In the genomic region with DNA sequence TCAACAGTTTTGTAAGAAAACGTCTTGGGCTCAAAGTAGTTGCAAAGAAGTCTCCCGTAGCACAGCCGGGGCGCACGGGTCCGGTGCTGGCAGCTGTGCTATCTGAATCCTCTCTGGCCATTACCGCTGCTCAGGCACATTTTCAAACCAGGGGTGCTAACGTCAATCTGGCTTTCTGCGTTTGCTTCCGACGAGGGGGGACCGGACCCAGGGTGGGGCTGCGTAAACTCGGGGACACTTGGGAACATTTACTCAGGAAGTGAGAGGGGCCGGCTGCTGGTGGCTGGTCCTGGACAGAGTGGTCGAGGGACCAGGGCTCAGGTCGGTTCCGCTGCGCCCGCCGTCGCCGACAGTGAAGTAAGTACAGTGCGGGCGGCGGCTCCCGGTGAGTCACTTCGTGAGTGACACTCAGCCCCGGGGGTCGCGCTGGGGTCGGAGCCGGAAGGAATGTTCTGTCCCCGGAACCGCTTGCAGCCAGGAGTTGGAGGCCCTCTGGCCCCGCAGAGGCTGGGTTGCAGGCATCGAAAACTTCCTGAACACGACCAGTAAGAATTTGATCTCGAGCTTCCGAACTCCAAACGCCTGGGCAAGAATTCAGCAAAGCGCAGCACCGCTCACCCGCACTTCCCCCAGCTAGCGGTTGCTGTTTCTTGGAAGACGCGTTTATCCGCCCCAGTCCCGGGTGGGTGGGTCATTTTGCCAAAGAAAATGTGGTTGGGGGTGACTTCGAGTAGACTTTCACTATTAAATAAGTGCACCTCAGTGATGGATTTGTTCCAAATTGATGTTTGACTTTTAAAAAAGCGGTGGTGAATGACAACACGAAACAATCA, we compare ENCODE assay signal across 8 cellular contexts. TPM values are rescaled to one million over a fixed set of nuclear protein-coding genes. Genes with fewer than 3 reads are reported as not detected.
A peak's percentile ranks its signal among the peaks of the same experiment; 100 is the strongest.
DNase-seq lines count a peak whose midpoint lies in the region; ATAC-seq and TF ChIP-seq lines count a peak whose summit lies in the region.

No MANE protein-coding gene starts in this region.

- WGBS in IMR-90 (ENCODE audit: extremely low coverage in 2 of 2, insufficient read length in 1 of 2), 2 experiments: 16% methylated on average over 21 of the region's 52 CpGs; no CpG with 5 or more reads in 1 of the 2 experiments
- no CpG with 5 or more reads among the region's 52 CpGs for WGBS in trophoblast cell (ENCODE audit: extremely low coverage, insufficient coverage, insufficient read length)

- H3K27ac ChIP-seq in IMR-90 (ENCODE audit: insufficient read depth, low read length) (peak overlapping the region; percentile 5), trophoblast cell (ENCODE audit: low read depth, low read length) (no peak overlapping the region)

- peak overlapping the region; percentile 47; the same call in 1 of the 2 replicates for H2BK20ac ChIP-seq in IMR-90 (ENCODE audit: low read depth, low read length)

- TF ChIP-seq RAD21 in IMR-90 (IDR thresholded peaks at IDR 0.05; ENCODE audit: low read length): no peak

- peaks cover 12% of the 10 kb centered on the region; the same call in 1 of the 2 replicates for H4K20me1 ChIP-seq in IMR-90 (ENCODE audit: insufficient read depth, low read length)

- no peak overlapping the region for H4K12ac ChIP-seq in trophoblast cell (ENCODE audit: low read depth, low read length)

- H3K56ac ChIP-seq in IMR-90 (ENCODE audit: extremely low read depth, insufficient read depth, low read length): no peak overlapping the region; the same call in 1 of the 2 replicates

- CTCF ChIA-PET in IMR-90 (lab: Yijun Ruan, JAX): no interaction called here

- ATAC-seq in IMR-90 (ENCODE audit: low read depth): no peak
- no peak for ATAC-seq in activated T-cell treated with anti-CD3 and anti-CD28 coated beads, Interleukin-2, amount 50 U/mL, for 4 hours
- ATAC-seq in HG03442 (IDR thresholded peaks at IDR 0.05; ENCODE audit: unreplicated experiment): no peak
- no peak for ATAC-seq in HG03432 (IDR thresholded peaks at IDR 0.05; ENCODE audit: unreplicated experiment)

- H3K14ac ChIP-seq in IMR-90 (replicated peaks; ENCODE audit: low read depth, low read length) (peak overlapping the region; percentile 49), trophoblast cell (ENCODE audit: low read length) (no peak overlapping the region)

- dilution Hi-C loops in IMR-90 (cut with HindIII; ENCODE audit: low sequenced_read_pairs, unreplicated experiment): no loop called here

- H3K9me3 ChIP-seq in IMR-90 (ENCODE audit: control insufficient read depth, insufficient read depth, low read length) (no peaks in the 10 kb centered on the region), trophoblast cell (ENCODE audit: insufficient read depth, low read depth, low read length) (peaks cover 3% of the 10 kb centered on the region)

- H3K36me3 ChIP-seq in IMR-90 (ENCODE audit: control insufficient read depth, insufficient read depth, low read length): no peaks in the 10 kb centered on the region
- H3K36me3 ChIP-seq in trophoblast cell (ENCODE audit: control insufficient read depth in 1 of 2, insufficient read depth in 2 of 2, low read length in 2 of 2): no peaks in the 10 kb centered on the region

- in situ Hi-C loops in IMR-90 (cut with MboI; ENCODE audit: low sequenced_read_pairs): loop anchor here (5.0 to 10.0 kb wide), 3 partner anchors 235 to 962 kb away; partner anchors contain the start of gene COX10

- H4K5ac ChIP-seq in IMR-90 (ENCODE audit: low read depth, low read length): no peak overlapping the region; the same call in 1 of the 2 replicates

- H2BK5ac ChIP-seq in IMR-90 (ENCODE audit: low read depth, low read length, poor library complexity, severe bottlenecking): no peak overlapping the region
- no peak overlapping the region for H2BK5ac ChIP-seq in trophoblast cell (ENCODE audit: low read depth, low read length, poor library complexity)

- POLR2A ChIA-PET in IMR-90 (lab: Charles Lee; ENCODE audit: unreplicated experiment): no interaction called here

- no peaks in the 10 kb centered on the region for H3K9me3 Mint-ChIP-seq in activated T-cell treated with anti-CD3 and anti-CD28 coated beads, Interleukin-2, amount 50 U/mL, for 4 hours

- peaks cover 64% of the 10 kb centered on the region for H3K4me1 Mint-ChIP-seq in activated T-cell treated with anti-CD3 and anti-CD28 coated beads, Interleukin-2, amount 50 U/mL, for 4 hours (ENCODE audit: low read depth)

- peak overlapping the region; percentile 81 for H3K4me2 ChIP-seq in IMR-90 (ENCODE audit: low read depth, low read length)
- H3K4me2 ChIP-seq in trophoblast cell (ENCODE audit: low read length): peak overlapping the region; percentile 76

- intact Hi-C loops in IMR-90 (cut with micrococcal nuclease): loop anchor here (1.0 to 5.0 kb wide), 6 partner anchors 231 to 1269 kb away; partner anchors contain the start of gene COX10

- peaks cover 3% of the 10 kb centered on the region; the same call in 1 of the 2 replicates for H3K27me3 ChIP-seq in IMR-90 (ENCODE audit: control insufficient read depth, insufficient read depth, low read length)
- H3K27me3 ChIP-seq in trophoblast cell (ENCODE audit: insufficient read depth, low read length): peaks cover 54% of the 10 kb centered on the region

- H2AFZ ChIP-seq in IMR-90 (replicated peaks; ENCODE audit: low read length, poor library complexity) (peak overlapping the region; percentile 91), trophoblast cell (ENCODE audit: insufficient read depth, low read length, poor library complexity) (no peak overlapping the region)

- H2BK15ac ChIP-seq in IMR-90 (ENCODE audit: low read depth, low read length): peak overlapping the region; percentile 69; the same call in 1 of the 3 replicates

- H4K8ac ChIP-seq in IMR-90 (ENCODE audit: low read depth in 2 of 2, low read length in 2 of 2) (peak overlapping the region; percentile 14 to 78; a peak in 3 of 4 replicates), trophoblast cell (ENCODE audit: low read depth, low read length) (no peak overlapping the region)

- H2AK5ac ChIP-seq in IMR-90 (ENCODE audit: low read depth, low read length) (0 out of 2 replicates have a peak overlapping the region, but pooled peaks have one; percentile 38), trophoblast cell (ENCODE audit: low read length) (no peak overlapping the region)

- H2AK9ac ChIP-seq in IMR-90 (replicated peaks; ENCODE audit: low read depth, low read length, poor library complexity): peak overlapping the region; percentile 89

- no peak for TF ChIP-seq CTCF in IMR-90 (conservative IDR thresholded peaks at IDR 0.05; ENCODE audit: low read depth, low read length)
- no peak for TF ChIP-seq CTCF in fibroblast of pulmonary artery (IDR thresholded peaks at IDR 0.05; ENCODE audit: low read length, missing control alignments)

- BruUV-seq in IMR-90 (replicated peaks; lab: Mats Ljungman, UMichigan): no TSS peak

- peak overlapping the region; percentile 94 for H3K4me3 Mint-ChIP-seq in activated T-cell treated with anti-CD3 and anti-CD28 coated beads, Interleukin-2, amount 50 U/mL, for 4 hours

- no peak for TF ChIP-seq POLR2A in IMR-90 (IDR thresholded peaks at IDR 0.05; ENCODE audit: low read depth, low read length)

- H3K23ac ChIP-seq in IMR-90 (ENCODE audit: low read depth, low read length) (peak overlapping the region; percentile 64; the same call in 1 of the 2 replicates), trophoblast cell (ENCODE audit: low read length) (no peak overlapping the region)

- DNase-seq in IMR-90 (no peak), fibroblast of pulmonary artery (ENCODE audit: low read depth) (peak; percentile 73), trophoblast cell (peak in 1 of 2 donors; percentile 58), C1 segment of cervical spinal cord (lab: John Stamatoyannopoulos, UW) (no peak), cerebellar nuclear complex (lab: John Stamatoyannopoulos, UW) (no peak)
- DNase-seq in activated T-cell treated with anti-CD3 and anti-CD28 coated beads, Interleukin-2, amount 50 U/mL, for 4 hours: no peak

- H3K4me3 ChIP-seq in IMR-90 (ENCODE audit: insufficient read depth, low read depth, low read length): peak overlapping the region; percentile 48
- peak overlapping the region; percentile 56 for H3K4me3 ChIP-seq in fibroblast of pulmonary artery (replicated peaks; ENCODE audit: low read depth, low read length)
- H3K4me3 ChIP-seq in trophoblast cell (ENCODE audit: low read depth, low read length): peak overlapping the region; percentile 63

- H3K36me3 Mint-ChIP-seq in activated T-cell treated with anti-CD3 and anti-CD28 coated beads, Interleukin-2, amount 50 U/mL, for 4 hours (ENCODE audit: insufficient read depth): no peaks in the 10 kb centered on the region

- H3K9ac ChIP-seq in IMR-90 (ENCODE audit: low read depth, low read length): peak overlapping the region; percentile 34; the same call in 1 of the 2 replicates
- H3K9ac ChIP-seq in trophoblast cell (ENCODE audit: low read length): no peak overlapping the region

- H3K4me1 ChIP-seq in IMR-90 (ENCODE audit: control insufficient read depth, insufficient read depth, low read length) (peaks cover 2% of the 10 kb centered on the region; the same call in 1 of the 2 replicates), trophoblast cell (ENCODE audit: control insufficient read depth in 1 of 2, insufficient read depth in 2 of 2, low read length in 2 of 2) (peaks cover 21 to 38% of the 10 kb centered on the region in 2 experiments)

- H4K91ac ChIP-seq in IMR-90 (ENCODE audit: insufficient read depth, low read depth, low read length) (peak overlapping the region; percentile 51), trophoblast cell (ENCODE audit: low read depth, low read length) (no peak overlapping the region)

- H3K27me3 Mint-ChIP-seq in activated T-cell treated with anti-CD3 and anti-CD28 coated beads, Interleukin-2, amount 50 U/mL, for 4 hours (ENCODE audit: low read depth): peaks cover 45% of the 10 kb centered on the region

- H3K9me1 ChIP-seq in IMR-90 (ENCODE audit: insufficient read depth, low read length): peaks cover 3% of the 10 kb centered on the region; the same call in 1 of the 2 replicates

- H3K79me1 ChIP-seq in IMR-90 (ENCODE audit: low read depth in 1 of 2, low read length in 2 of 2): peaks cover 0 to 16% of the 10 kb centered on the region in 2 experiments; a peak in 2 of 4 replicates
- H3K79me1 ChIP-seq in trophoblast cell (ENCODE audit: low read length): peaks cover 10% of the 10 kb centered on the region

- H3K18ac ChIP-seq in IMR-90 (ENCODE audit: low read depth, low read length) (peak overlapping the region; percentile 44; the same call in 1 of the 2 replicates), trophoblast cell (ENCODE audit: low read length) (no peak overlapping the region)

- H3K4ac ChIP-seq in IMR-90 (ENCODE audit: low read depth, low read length): peak overlapping the region; percentile 73
- H3K4ac ChIP-seq in trophoblast cell (ENCODE audit: low read depth, low read length): no peak overlapping the region

- H2BK12ac ChIP-seq in trophoblast cell (ENCODE audit: low read length): no peak overlapping the region

- H3K79me2 ChIP-seq in trophoblast cell (ENCODE audit: control insufficient read depth, insufficient read depth, low read length, poor library complexity): peaks cover 7% of the 10 kb centered on the region

- H2BK120ac ChIP-seq in IMR-90 (ENCODE audit: low read depth, low read length): peak overlapping the region; percentile 84
- no peak overlapping the region for H2BK120ac ChIP-seq in trophoblast cell (ENCODE audit: insufficient read depth, low read length, poor library complexity)

RNA-seq across cellular contexts. Expression of gene HS3ST3B1, which starts 1.4 kb away (rescaled TPM):
- 4.3 and 5.8 TPM in 2 replicates for total RNA-seq in IMR-90 (2012; rRNA removed)
- 2.8 and 3.1 TPM in 2 replicates for polyA plus RNA-seq in IMR-90 (2012; rRNA removed)
- polyA plus RNA-seq in IMR-90 (2012; cell fraction: cytosol; rRNA removed): 2.3 and 3.8 TPM in 2 replicates
- 3.9 and 6.0 TPM in 2 replicates for polyA plus RNA-seq in IMR-90 (2012; cell fraction: nucleus; rRNA removed; ENCODE audit: low replicate concordance)
- total RNA-seq in activated T-cell treated with anti-CD3 and anti-CD28 coated beads, Interleukin-2, amount 50 U/mL, for 4 hours: 10 to 100 TPM; 12.3 to 17.1 (median 13.5) TPM
- 8.0 and 9.1 TPM in 2 replicates for polyA plus RNA-seq in trophoblast cell (2013)
